Comparison of ENCODE assay signal across 12 cellular contexts in genomic region chr3:147157629-147158028, GRCh38.
"Had no signal": no experiment of that assay in that cellular context is flagged by ENCODE, and none has a peak within 500 bp of the region (broad histone marks: within the 10 kb centered on the region; RNA-seq: fewer than 3 reads in every experiment).

No MANE protein-coding gene starts in this region.

- H3K79me2 ChIP-seq: parathyroid adenoma had no signal

- H3K27ac ChIP-seq: ascending aorta, breast epithelium, parathyroid adenoma, tibial artery had no signal

- H3K9me3 ChIP-seq: ascending aorta had no signal

- H3K36me3 ChIP-seq: ascending aorta, tibial artery had no signal

- H3K4me3 ChIP-seq: ascending aorta, breast epithelium, tibial artery had no signal

- H3K4me1 ChIP-seq: ascending aorta, breast epithelium, parathyroid adenoma, tibial artery had no signal

- H3K9ac ChIP-seq: parathyroid adenoma had no signal

- H3K27me3 ChIP-seq: ascending aorta, breast epithelium, tibial artery had no signal

- DNase-seq: activated CD4-positive, alpha-beta T cell treated with anti-CD3 and anti-CD28 coated beads, Interleukin-2, amount 10 ng/mL, durations not matched to agents 7 days and 5 days; cerebellar nuclear complex; effector memory CD4-positive, alpha-beta T cell; head of caudate nucleus; mesendoderm; stimulated activated CD4-positive, alpha-beta T cell treated with anti-CD3 and anti-CD28 coated beads, Interleukin-4, amount 100 ng/mL, for 24 hours; stimulated activated naive CD4-positive, alpha-beta T cell; T-helper 9 cell; tibial artery had no signal

- H2AFZ ChIP-seq: parathyroid adenoma had no signal
